ENCODE assay signal across 8 cellular contexts in the genomic region with DNA sequence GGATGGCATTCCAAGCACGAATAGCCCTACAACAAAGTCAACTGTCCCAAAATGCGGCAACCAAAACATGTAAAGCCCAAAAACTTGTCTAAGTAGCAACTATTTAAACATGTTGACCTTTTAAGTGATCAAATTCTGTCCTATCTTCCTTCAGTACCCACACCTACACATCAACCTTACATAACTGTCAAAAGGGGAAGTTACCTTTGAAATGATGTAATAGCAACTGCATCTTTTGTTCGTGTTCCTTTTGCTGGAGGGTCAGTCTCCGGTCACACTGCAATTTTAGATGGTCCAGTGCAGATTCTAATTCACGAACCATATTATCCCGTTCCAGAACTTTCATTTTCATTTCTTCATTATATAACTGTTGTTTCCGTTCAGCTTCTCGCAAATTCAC. TPM values are rescaled to one million over a fixed set of nuclear protein-coding genes. Genes with fewer than 3 reads are reported as not detected.
A peak's percentile ranks its signal among the peaks of the same experiment; 100 is the strongest.
DNase-seq lines count a peak whose midpoint lies in the region; ATAC-seq, FAIRE-seq and TF ChIP-seq lines count a peak whose summit lies in the region.
"Not testable (repeated sequence)": the region's sequence is repeated elsewhere in the genome, so short reads cannot be mapped to it uniquely, and the experiment has no call there.

No MANE protein-coding gene starts in this region.

- not testable (repeated sequence) for H3K4me1 ChIP-seq in OCI-LY7 (ENCODE audit: insufficient read depth, low read length, poor library complexity, severe bottlenecking)

- H3K36me3 Mint-ChIP-seq in stimulated activated naive B cell treated with anti-CD40 and anti-IgM and Interleukin-4, amounts not matched to agents 10 μg/mL and 1 μg/mL and 100 μg/mL, for 72 hours, result peaks cover 3 to 16% of the 10 kb centered on the region in 2 donors

- not testable (repeated sequence) for H3K4me3 ChIP-seq in OCI-LY7 (ENCODE audit: low read depth, low read length, poor library complexity, severe bottlenecking)

- peak; percentile 78 for ATAC-seq in GM18517 (IDR thresholded peaks at IDR 0.05; ENCODE audit: unreplicated experiment)
- ATAC-seq in GM19452 (IDR thresholded peaks at IDR 0.05; ENCODE audit: unreplicated experiment), result peak; percentile 76
- peak; percentile 66 for ATAC-seq in GM21529 (IDR thresholded peaks at IDR 0.05; ENCODE audit: unreplicated experiment)
- ATAC-seq in HG02840 (IDR thresholded peaks at IDR 0.05; ENCODE audit: low FRiP score, unreplicated experiment), result peak; percentile 73
- ATAC-seq in HG03342 (IDR thresholded peaks at IDR 0.05; ENCODE audit: unreplicated experiment), result peak; percentile 57
- peak; percentile 59 to 63 for ATAC-seq in stimulated activated naive B cell treated with anti-CD40 and anti-IgM and Interleukin-4, amounts not matched to agents 10 μg/mL and 1 μg/mL and 100 μg/mL, for 72 hours (replicated peaks)

- not testable (repeated sequence) for H3K27me3 Mint-ChIP-seq in stimulated activated naive B cell treated with anti-CD40 and anti-IgM and Interleukin-4, amounts not matched to agents 10 μg/mL and 1 μg/mL and 100 μg/mL, for 72 hours

- H3K27ac Mint-ChIP-seq in stimulated activated naive B cell treated with anti-CD40 and anti-IgM and Interleukin-4, amounts not matched to agents 10 μg/mL and 1 μg/mL and 100 μg/mL, for 72 hours, result not testable (repeated sequence)

- not testable (repeated sequence) for TF ChIP-seq CTCF in OCI-LY7 (conservative IDR thresholded peaks at IDR 0.05; ENCODE audit: low read length)

- H3K79me2 ChIP-seq in OCI-LY7 (ENCODE audit: insufficient read depth, low read depth, low read length), result not testable (repeated sequence)

- FAIRE-seq in GM12891 (lab: Jason Lieb, UNC), result peak; percentile 80

- not testable (repeated sequence) for H3K4me1 Mint-ChIP-seq in stimulated activated naive B cell treated with anti-CD40 and anti-IgM and Interleukin-4, amounts not matched to agents 10 μg/mL and 1 μg/mL and 100 μg/mL, for 72 hours

- H3K36me3 ChIP-seq in OCI-LY7 (ENCODE audit: insufficient read depth, low read length), result not testable (repeated sequence)

- POLR2A ChIA-PET in OCI-LY7 (lab: Charles Lee), result not testable (repeated sequence)

- H3K4me3 Mint-ChIP-seq in stimulated activated naive B cell treated with anti-CD40 and anti-IgM and Interleukin-4, amounts not matched to agents 10 μg/mL and 1 μg/mL and 100 μg/mL, for 72 hours, result not testable (repeated sequence)

- intact Hi-C loops in OCI-LY7 (cut with micrococcal nuclease; ENCODE audit: unreplicated experiment), result not testable (repeated sequence)

- TF ChIP-seq POLR2A in GM12891 (IDR thresholded peaks at IDR 0.05; ENCODE audit: low read depth, low read length), result not testable (repeated sequence)

- not testable (repeated sequence) for BruUV-seq in OCI-LY7 (replicated peaks; lab: Mats Ljungman, UMichigan)

- H4K20me1 ChIP-seq in OCI-LY7 (ENCODE audit: insufficient read depth, low read length), result not testable (repeated sequence)

- H3K9me3 ChIP-seq in OCI-LY7 (ENCODE audit: low read length), result not testable (repeated sequence)

- not testable (repeated sequence) for H3K9me2 ChIP-seq in OCI-LY7 (ENCODE audit: insufficient read depth, low read length)

- DNase-seq in GM12891 (ENCODE audit: insufficient read length, low spot score) (peak; percentile 2), OCI-LY7 (ENCODE audit: low spot score) (peak; percentile 1)
- not testable (repeated sequence) for DNase-seq in stimulated activated naive B cell treated with anti-CD40 and anti-IgM and Interleukin-4, amounts not matched to agents 10 μg/mL and 1 μg/mL and 100 μg/mL, for 72 hours

- H3K9me3 Mint-ChIP-seq in stimulated activated naive B cell treated with anti-CD40 and anti-IgM and Interleukin-4, amounts not matched to agents 10 μg/mL and 1 μg/mL and 100 μg/mL, for 72 hours, result not testable (repeated sequence)

- H3K27ac ChIP-seq in OCI-LY7 (ENCODE audit: low read depth, low read length, poor library complexity, severe bottlenecking), result not testable (repeated sequence)

- not testable (repeated sequence) for H2AFZ ChIP-seq in OCI-LY7 (ENCODE audit: low read length)

- CTCF ChIA-PET in OCI-LY7 (lab: Charles Lee; ENCODE audit: unreplicated experiment), result not testable (repeated sequence)

- H3K4me2 ChIP-seq in OCI-LY7 (ENCODE audit: low read length), result not testable (repeated sequence)

RNA-seq across cellular contexts. Expression of a gene that starts 32.3 kb away (rescaled TPM):
- polyA plus RNA-seq in GM12891 (2012; ENCODE audit: low read depth, missing spikeins), result 1.8 TPM
- 3.4 and 8.5 TPM in 2 replicates for total RNA-seq in OCI-LY7 (2014; rRNA removed; shearing (Covaris generic))
- 8.6 and 12.4 TPM in 2 replicates for total RNA-seq in OCI-LY7 (2022)
